In the genomic region with DNA sequence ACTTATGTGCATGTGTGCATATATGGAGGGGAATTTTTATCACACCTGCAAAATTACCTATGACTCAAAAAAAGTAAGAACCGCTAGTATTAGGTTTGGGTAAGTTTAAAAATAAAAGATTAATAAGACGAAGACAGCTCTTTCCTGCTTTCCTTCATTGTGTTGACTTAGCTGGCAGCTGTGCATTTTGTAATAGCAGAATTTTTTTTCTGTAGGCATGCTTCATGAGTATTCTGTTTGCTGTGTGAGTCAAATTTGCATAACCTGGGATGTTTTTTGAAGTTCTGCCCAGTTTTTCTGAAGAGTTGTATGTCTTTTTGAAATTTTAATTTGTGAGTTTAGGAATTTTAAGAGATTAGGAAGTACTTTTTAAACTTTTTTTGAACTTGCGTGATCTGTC, we compare ENCODE assay signal across 24 cellular contexts. TPM values are rescaled to one million over a fixed set of nuclear protein-coding genes. Genes with fewer than 3 reads are reported as not detected.
DNase-seq lines count a peak whose midpoint lies in the region; ATAC-seq, FAIRE-seq and TF ChIP-seq lines count a peak whose summit lies in the region.
"Had no signal": no experiment of that assay in that cellular context is flagged by ENCODE, and none has a peak within 500 bp of the region (broad histone marks: within the 10 kb centered on the region; RNA-seq: fewer than 3 reads in every experiment).

No MANE protein-coding gene starts in this region.

- peaks cover 21 to 46% (median 40%) of the 10 kb centered on the region in 3 donors for H3K36me3 Mint-ChIP-seq in immature natural killer cell

- CTCF ChIA-PET in A549 (lab: Yijun Ruan, JAX) = interaction anchor here (1.4 kb wide), 1 partner anchor 122 kb away, joined by 6 read pairs; no protein-coding TSS in a partner anchor

- H3K27me3 Mint-ChIP-seq in immature natural killer cell (ENCODE audit: low read depth in 3 of 3) = no peaks in the 10 kb centered on the region
- H3K27me3 Mint-ChIP-seq: activated B cell treated with CpG ODN at 0.5 μM for 24 hours; activated CD4-positive, alpha-beta memory T cell treated with anti-CD3 and anti-CD28 coated beads for 36 hours; activated naive CD4-positive, alpha-beta T cell treated with anti-CD3 and anti-CD28 coated beads, Interleukin-2, amount 10 ng/mL, durations not matched to agents 7 days and 5 days; CD8-positive, alpha-beta memory T cell had no signal

- no peaks in the 10 kb centered on the region for H3K9me3 ChIP-seq in A549
- H3K9me3 ChIP-seq: ascending aorta had no signal

- no peak for TF ChIP-seq RAD21 in A549 (conservative IDR thresholded peaks at IDR 0.05 in 1 of 2, IDR thresholded peaks at IDR 0.05 in 1 of 2)

- ATAC-seq in A549 = peak in 1 of 2 experiments; percentile 43; a peak in 1 of 6 replicates
- ATAC-seq in HG02610 (IDR thresholded peaks at IDR 0.05; ENCODE audit: unreplicated experiment) = peak; percentile 77
- ATAC-seq in GM21786 (IDR thresholded peaks at IDR 0.05; ENCODE audit: unreplicated experiment) = no peak
- ATAC-seq: activated T-cell treated with anti-CD3 and anti-CD28 coated beads, Interleukin-2, amount 50 U/mL, for 4 hours; left colon had no signal

- peaks cover 10% of the 10 kb centered on the region; the same call in 2 of the 3 replicates for H3K4me1 ChIP-seq in A549

- TF ChIP-seq EP300 in A549 (IDR thresholded peaks at IDR 0.05) = no peak

- no peak for TF ChIP-seq CTCF in A549 (IDR thresholded peaks at IDR 0.05)
- TF ChIP-seq CTCF in fibroblast of the aortic adventitia (IDR thresholded peaks at IDR 0.05; ENCODE audit: insufficient read depth, low read length) = no peak

- no peak for FAIRE-seq in A549 (lab: Jason Lieb, UNC)
- FAIRE-seq: HTR-8/SVneo, urothelium cell line had no signal

- TF ChIP-seq POLR2A in A549 (IDR thresholded peaks at IDR 0.05; ENCODE audit: low read length) = no peak

- no peak overlapping the region for H3K4me3 Mint-ChIP-seq in immature natural killer cell
- H3K4me3 Mint-ChIP-seq: activated B cell treated with CpG ODN at 0.5 μM for 24 hours; activated CD4-positive, alpha-beta memory T cell treated with anti-CD3 and anti-CD28 coated beads for 36 hours; activated naive CD4-positive, alpha-beta T cell treated with anti-CD3 and anti-CD28 coated beads, Interleukin-2, amount 10 ng/mL, durations not matched to agents 7 days and 5 days; activated T-cell treated with anti-CD3 and anti-CD28 coated beads, Interleukin-2, amount 50 U/mL, for 4 hours; CD8-positive, alpha-beta memory T cell; neural crest cell; T-helper 2 cell treated with Interferon-gamma antibody and Interleukin-4, amounts not matched to agents 5 μg/mL and 100 μg/mL, for 36 hours had no signal

- POLR2A ChIA-PET in A549 (lab: Yijun Ruan, JAX) = no interaction called here

- H3K27ac Mint-ChIP-seq in immature natural killer cell = no peak overlapping the region
- H3K27ac Mint-ChIP-seq: activated B cell treated with CpG ODN at 0.5 μM for 24 hours; activated CD4-positive, alpha-beta memory T cell treated with anti-CD3 and anti-CD28 coated beads for 36 hours; activated naive CD4-positive, alpha-beta T cell treated with anti-CD3 and anti-CD28 coated beads, Interleukin-2, amount 10 ng/mL, durations not matched to agents 7 days and 5 days; T-helper 2 cell treated with Interferon-gamma antibody and Interleukin-4, amounts not matched to agents 5 μg/mL and 100 μg/mL, for 36 hours had no signal

- 29% methylated on average over 3 of the region's 3 CpGs for WGBS in A549 (ENCODE audit: missing lambda C conversion rate)

- H3K27ac ChIP-seq in A549 = no peak overlapping the region
- H3K27ac ChIP-seq: ascending aorta, coronary artery had no signal

- H3K4me1 Mint-ChIP-seq in immature natural killer cell = peaks cover 0 to 2% of the 10 kb centered on the region in 2 donors
- H3K4me1 Mint-ChIP-seq: activated B cell treated with CpG ODN at 0.5 μM for 24 hours; activated naive CD4-positive, alpha-beta T cell treated with anti-CD3 and anti-CD28 coated beads, Interleukin-2, amount 10 ng/mL, durations not matched to agents 7 days and 5 days; neural crest cell had no signal

- H3K4me3 ChIP-seq in A549 (no peak overlapping the region), fibroblast of the aortic adventitia (ENCODE audit: low read depth, low read length) (no peak overlapping the region)
- H3K4me3 ChIP-seq: ascending aorta, coronary artery had no signal

- DNase-seq in A549 (ENCODE audit: low read depth in 1 of 2, low spot score in 1 of 2) (no peak), amniotic epithelial cell (ENCODE audit: low read depth) (peak; percentile 40), fibroblast of the aortic adventitia (ENCODE audit: low read depth) (peak; percentile 27), immature natural killer cell (no peak), H4 (ENCODE audit: low spot score) (no peak), NCI-H345 treated with DMSO at 0.1 percent for 48 hours (lab: John Stamatoyannopoulos, UW; ENCODE audit: unreplicated experiment) (no peak)
- DNase-seq: activated B cell treated with CpG ODN at 0.5 μM for 24 hours; activated CD4-positive, alpha-beta memory T cell treated with anti-CD3 and anti-CD28 coated beads for 36 hours; activated naive CD4-positive, alpha-beta T cell treated with anti-CD3 and anti-CD28 coated beads, Interleukin-2, amount 10 ng/mL, durations not matched to agents 7 days and 5 days; activated T-cell treated with anti-CD3 and anti-CD28 coated beads, Interleukin-2, amount 50 U/mL, for 4 hours; CD8-positive, alpha-beta memory T cell; Kasumi-1; left colon; midbrain; NCI-H2171 treated with DMSO at 0.1 percent for 48 hours; substantia nigra had no signal

- peak overlapping the region; percentile 19; the same call in 2 of the 3 replicates for H3K4me2 ChIP-seq in A549

- no peaks in the 10 kb centered on the region for H3K9me3 Mint-ChIP-seq in immature natural killer cell
- H3K9me3 Mint-ChIP-seq: activated B cell treated with CpG ODN at 0.5 μM for 24 hours; activated CD4-positive, alpha-beta memory T cell treated with anti-CD3 and anti-CD28 coated beads for 36 hours; activated naive CD4-positive, alpha-beta T cell treated with anti-CD3 and anti-CD28 coated beads, Interleukin-2, amount 10 ng/mL, durations not matched to agents 7 days and 5 days; activated T-cell treated with anti-CD3 and anti-CD28 coated beads, Interleukin-2, amount 50 U/mL, for 4 hours; CD8-positive, alpha-beta memory T cell; neural crest cell; T-helper 2 cell treated with Interferon-gamma antibody and Interleukin-4, amounts not matched to agents 5 μg/mL and 100 μg/mL, for 36 hours had no signal

TF ChIP-seq in A549, 52 proteins besides CTCF, POLR2A, EP300 and RAD21:
- 0 out of 4 replicates have a peak, but pooled peaks of 1 of the 2 experiments have one; percentile 15 for TF ChIP-seq CEBPB (IDR thresholded peaks at IDR 0.05)
- no peak for TF ChIP-seq ZFP36 (IDR thresholded peaks at IDR 0.05; ENCODE audit: borderline replicate concordance, partially characterized antibody)
- TF ChIP-seq, protein P1, sequence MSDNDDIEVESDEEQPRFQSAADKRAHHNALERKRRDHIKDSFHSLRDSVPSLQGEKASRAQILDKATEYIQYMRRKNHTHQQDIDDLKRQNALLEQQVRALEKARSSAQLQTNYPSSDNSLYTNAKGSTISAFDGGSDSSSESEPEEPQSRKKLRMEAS (IDR thresholded peaks at IDR 0.05) = no peak
- no peak for TF ChIP-seq FOSL2 (IDR thresholded peaks at IDR 0.05)
- peak; percentile 41; the same call in 1 of the 2 replicates for TF ChIP-seq FOSL2 (CRISPR knock-in tag; IDR thresholded peaks at IDR 0.05)
- TF ChIP-seq KDM5A (IDR thresholded peaks at IDR 0.05) = no peak

RNA-seq across cellular contexts. Expression of a gene that starts 42.5 kb away (rescaled TPM):
- 4.1 and 4.4 TPM in 2 replicates for polyA plus RNA-seq in A549 (2011; rRNA removed)
- 0.77 and 1.2 TPM in 2 replicates for polyA plus RNA-seq in A549 (2012; cell fraction: cytosol; rRNA removed)
- 0.23 and 0.37 TPM in 2 replicates for polyA plus RNA-seq in A549 (2012; cell fraction: nucleus; rRNA removed)
- 1.4 to 1.8 TPM (median 1.5 TPM) in 3 replicates for polyA plus RNA-seq in A549 (2017; fragmentation: RNase III; extraction: RNeasy Plus Mini Kit Qiagen cat#74134 plus additional on column Dnase treatment)
- polyA minus RNA-seq in A549 (2011; rRNA and poly(A)+ RNA removed) = 2.1 and 2.6 TPM in 2 replicates
- 0.82 and 4.8 TPM in 2 replicates for total RNA-seq in fibroblast of the aortic adventitia (ENCODE audit: low replicate concordance)
- 1 to 10 TPM; 6.5 to 8.9 (median 6.7) TPM for polyA plus RNA-seq in immature natural killer cell
- total RNA-seq in H4 (2014; rRNA removed; shearing (Covaris generic)) = not detected in 2 replicates

Comparison
In these comparisons a context has a peak if more than half of its experiments do, and no peak if none do; other contexts are left out.
1. DNase-seq: peak in amniotic epithelial cell (single experiment) and fibroblast of the aortic adventitia (single experiment); none in A549 (0 of 2), immature natural killer cell (0 of 3), H4 (single experiment) and NCI-H345 treated with DMSO at 0.1 percent for 48 hours (single experiment).